In the genomic region with DNA sequence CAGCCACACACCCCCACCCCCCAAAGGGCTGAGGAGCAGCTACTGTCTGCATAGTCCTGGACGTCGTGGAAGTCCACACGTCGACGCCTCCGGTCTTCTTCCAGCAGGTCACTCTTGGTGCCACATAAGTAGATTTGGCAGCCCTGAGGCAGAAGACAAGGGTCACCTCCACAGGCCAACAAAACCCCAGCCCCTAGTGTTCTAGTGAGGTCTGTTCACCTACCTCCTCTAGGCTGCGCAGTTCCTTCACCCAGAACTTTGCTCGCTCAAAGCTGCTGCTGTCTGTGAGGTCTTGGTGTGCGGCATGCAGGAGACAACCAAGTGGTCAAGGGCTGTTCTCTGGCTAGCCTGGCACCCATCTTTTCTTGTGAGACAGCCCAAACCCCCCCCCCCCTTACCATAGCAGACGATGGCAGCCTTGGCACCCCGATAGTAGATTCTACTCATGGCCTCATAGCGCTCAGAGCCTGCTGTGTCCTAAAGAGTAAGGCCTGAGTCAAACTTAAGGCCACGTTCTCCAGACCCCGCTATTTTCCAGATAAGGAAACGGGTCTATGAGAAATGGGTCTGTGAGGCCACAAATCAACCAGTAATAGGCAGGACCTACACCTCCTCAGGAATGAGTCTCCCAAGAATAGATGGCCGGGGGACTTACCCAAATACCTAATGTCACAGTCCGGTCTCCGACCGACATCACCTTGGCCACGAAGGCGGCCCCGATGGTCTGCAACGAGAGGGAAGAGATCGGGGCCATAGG, we compare ENCODE assay signal across 8 cellular contexts. TPM values are rescaled to one million over a fixed set of nuclear protein-coding genes. Genes with fewer than 3 reads are reported as not detected.
DNase-seq lines count a peak whose midpoint lies in the region; ATAC-seq and TF ChIP-seq lines count a peak whose summit lies in the region.

No MANE protein-coding gene starts in this region.

- peaks cover 81% of the 10 kb centered on the region for H3K4me1 Mint-ChIP-seq in CD4-positive, alpha-beta T cell (ENCODE audit: low read depth)

- CTCF ChIA-PET in CD4-positive, alpha-beta T cell (lab: Charles Lee) = interaction anchor here (0.9 to 1.3 kb wide), 2 partner anchors 7 to 14 kb away, joined by 4 read pairs; no protein-coding TSS in a partner anchor

- H3K27ac Mint-ChIP-seq in CD4-positive, alpha-beta T cell = peak overlapping the region; percentile 88

- no peak overlapping the region for H3K4me3 ChIP-seq in KMS-11 (IDR thresholded peaks at IDR 0.05; ENCODE audit: insufficient read depth, low read depth, low read length)
- peak overlapping the region; percentile 88 for H3K4me3 ChIP-seq in astrocyte of the spinal cord (ENCODE audit: low read depth, low read length)
- peak overlapping the region; percentile 74 to 96 (median 86) for H3K4me3 ChIP-seq in right lobe of liver
- peak overlapping the region; percentile 88 for H3K4me3 ChIP-seq in urinary bladder (ENCODE audit: low read depth, low read length)

- H3K4me2 ChIP-seq in KMS-11 = peak overlapping the region; percentile 39

- in situ Hi-C loops in astrocyte of the spinal cord (cut with HindIII; ENCODE audit: low sequenced_read_pairs) = no loop called here

- H3K79me2 ChIP-seq in KMS-11 (ENCODE audit: insufficient read depth, low read depth) = peaks cover 24% of the 10 kb centered on the region

- POLR2A ChIA-PET in CD4-positive, alpha-beta T cell (lab: Charles Lee) = interaction anchor here (0.6 to 3.4 kb wide), 5 partner anchors 10 to 168 kb away, joined by 3 to 15 read pairs (median 4); a partner anchor contains a TSS

- H3K27me3 ChIP-seq in CD4-positive, alpha-beta T cell (ENCODE audit: control insufficient read depth, insufficient read depth, low read length) = no peaks in the 10 kb centered on the region
- H3K27me3 ChIP-seq in KMS-11 (ENCODE audit: insufficient read depth, low read depth) = no peaks in the 10 kb centered on the region
- no peaks in the 10 kb centered on the region for H3K27me3 ChIP-seq in right lobe of liver

- WGBS in right lobe of liver (ENCODE audit: insufficient coverage, low coverage, low lambda C conversion rate, missing lambda C conversion rate) = 49% methylated on average over 10 of the region's 24 CpGs
- WGBS in urinary bladder = 29% methylated on average over 24 of the region's 24 CpGs

- no peak for DNase-seq in CD4-positive, alpha-beta T cell
- no peak for DNase-seq in astrocyte of the spinal cord (ENCODE audit: low read depth, low spot score)
- no peak for DNase-seq in right lobe of liver
- no peak for DNase-seq in NCI-H1694 treated with DMSO at 0.1 percent for 48 hours (lab: John Stamatoyannopoulos, UW)
- DNase-seq in GM19238 (ENCODE audit: insufficient read length, low spot score) = no peak
- no peak for DNase-seq in D341Med (ENCODE audit: low spot score)

- H3K4me3 Mint-ChIP-seq in CD4-positive, alpha-beta T cell = peak overlapping the region; percentile 90

- intact Hi-C loops in CD4-positive, alpha-beta T cell (cut with DNase I, micrococcal nuclease) = loop anchor here in 1 of 2 experiments (1.0 to 10.0 kb wide), 4 partner anchors 170 to 852 kb away; a partner anchor contains a TSS
- intact Hi-C loops in right lobe of liver (cut with DNase I) = no loop called here

- no peaks in the 10 kb centered on the region for H3K9me3 Mint-ChIP-seq in CD4-positive, alpha-beta T cell

- no peaks in the 10 kb centered on the region for H3K36me3 ChIP-seq in KMS-11 (ENCODE audit: insufficient read depth)
- peaks cover 0 to 25% (median 4%) of the 10 kb centered on the region in 4 donors for H3K36me3 ChIP-seq in right lobe of liver
- H3K36me3 ChIP-seq in urinary bladder (ENCODE audit: insufficient read depth) = no peaks in the 10 kb centered on the region

- H3K4me1 ChIP-seq in KMS-11 (ENCODE audit: low read depth, poor library complexity, severe bottlenecking) (peaks cover 46% of the 10 kb centered on the region), right lobe of liver (peaks cover 0 to 37% (median 15%) of the 10 kb centered on the region in 4 donors), urinary bladder (ENCODE audit: insufficient read depth) (peaks cover 2% of the 10 kb centered on the region)

- TF ChIP-seq CTCF in CD4-positive, alpha-beta T cell (IDR thresholded peaks at IDR 0.05) = no peak
- TF ChIP-seq CTCF in KMS-11 (conservative IDR thresholded peaks at IDR 0.05; ENCODE audit: low read depth, low read length) (no peak), astrocyte of the spinal cord (IDR thresholded peaks at IDR 0.05; ENCODE audit: low read depth, low read length) (no peak), right lobe of liver (IDR thresholded peaks at IDR 0.05) (no peak)

- peaks cover 48% of the 10 kb centered on the region for H3K36me3 Mint-ChIP-seq in CD4-positive, alpha-beta T cell (ENCODE audit: low read depth)

- TF ChIP-seq POLR2A in right lobe of liver (IDR thresholded peaks at IDR 0.05) = no peak

- no peaks in the 10 kb centered on the region for H4K20me1 ChIP-seq in KMS-11 (ENCODE audit: insufficient read depth)

- H3K27ac ChIP-seq in CD4-positive, alpha-beta T cell (ENCODE audit: low read depth, low read length) = peak overlapping the region; percentile 78
- H3K27ac ChIP-seq in KMS-11 = no peak overlapping the region
- peak overlapping the region; percentile 76 to 98 (median 84) for H3K27ac ChIP-seq in right lobe of liver
- no peak overlapping the region for H3K27ac ChIP-seq in urinary bladder (ENCODE audit: low read depth)

- H2AFZ ChIP-seq in KMS-11 (ENCODE audit: low read depth) = no peak overlapping the region

- no peak for ATAC-seq in CD4-positive, alpha-beta T cell (ENCODE audit: poor library complexity)
- no peak for ATAC-seq in right lobe of liver

- no peak overlapping the region; the same call in 1 of the 2 replicates for H3K9ac ChIP-seq in KMS-11

- H3K9me3 ChIP-seq in CD4-positive, alpha-beta T cell (ENCODE audit: control insufficient read depth, low read length) = no peaks in the 10 kb centered on the region
- H3K9me3 ChIP-seq in right lobe of liver = no peaks in the 10 kb centered on the region

- H3K27me3 Mint-ChIP-seq in CD4-positive, alpha-beta T cell = no peaks in the 10 kb centered on the region

RNA-seq across cellular contexts. Expression of a gene that starts 1.0 kb away (rescaled TPM):
- total RNA-seq in CD4-positive, alpha-beta T cell = 10 to 100 TPM; 17.0 to 18.0 TPM
- total RNA-seq in right lobe of liver = 10 to 100 TPM; 11.0 to 28.8 (median 16.2) TPM
- total RNA-seq in urinary bladder = 9.7 TPM
- polyA plus RNA-seq in urinary bladder = 50.6 TPM

RNA-seq across cellular contexts. Expression of a gene that starts 1.1 kb away (rescaled TPM):
- 10 to 100 TPM; 33.1 to 35.0 TPM for total RNA-seq in CD4-positive, alpha-beta T cell
- total RNA-seq in right lobe of liver = 100 to 1,000 TPM in 2 of 6 experiments, 10 to 100 TPM in 4; 64.1 to 116 (median 84.4) TPM
- 40.8 TPM for total RNA-seq in urinary bladder
- 122 TPM for polyA plus RNA-seq in urinary bladder

RNA-seq across cellular contexts. Expression of a gene that starts 9.2 kb away (rescaled TPM):
- 1 to 10 TPM; 5.8 to 7.5 TPM for total RNA-seq in CD4-positive, alpha-beta T cell
- total RNA-seq in right lobe of liver (1 to 10 TPM; 2.2 to 6.2 (median 4.9) TPM), urinary bladder (11.3 TPM)
- polyA plus RNA-seq in urinary bladder = 4.0 TPM

RNA-seq across cellular contexts. Expression of a gene that starts 48.9 kb away (rescaled TPM):
- total RNA-seq in CD4-positive, alpha-beta T cell = 10 to 100 TPM; 54.5 to 55.6 TPM
- total RNA-seq in right lobe of liver = 100 to 1,000 TPM; 103 to 297 (median 160) TPM
- total RNA-seq in urinary bladder = 101 TPM
- 209 TPM for polyA plus RNA-seq in urinary bladder

RNA-seq across cellular contexts. Expression of a gene that starts 55.2 kb away (rescaled TPM):
- 10 to 100 TPM; 34.7 to 35.3 TPM for total RNA-seq in CD4-positive, alpha-beta T cell
- total RNA-seq in right lobe of liver (10 to 100 TPM; 29.2 to 43.1 (median 35.2) TPM), urinary bladder (4.7 TPM)
- 16.4 TPM for polyA plus RNA-seq in urinary bladder

Comparison
In these comparisons a context has a peak if more than half of its experiments do, and no peak if none do; other contexts are left out.
1. H3K27ac ChIP-seq: peak in CD4-positive, alpha-beta T cell (single experiment) and right lobe of liver (3 of 3); none in KMS-11 (single experiment) and urinary bladder (single experiment).